Comparison of ENCODE assay signal across 8 cellular contexts in the genomic region with DNA sequence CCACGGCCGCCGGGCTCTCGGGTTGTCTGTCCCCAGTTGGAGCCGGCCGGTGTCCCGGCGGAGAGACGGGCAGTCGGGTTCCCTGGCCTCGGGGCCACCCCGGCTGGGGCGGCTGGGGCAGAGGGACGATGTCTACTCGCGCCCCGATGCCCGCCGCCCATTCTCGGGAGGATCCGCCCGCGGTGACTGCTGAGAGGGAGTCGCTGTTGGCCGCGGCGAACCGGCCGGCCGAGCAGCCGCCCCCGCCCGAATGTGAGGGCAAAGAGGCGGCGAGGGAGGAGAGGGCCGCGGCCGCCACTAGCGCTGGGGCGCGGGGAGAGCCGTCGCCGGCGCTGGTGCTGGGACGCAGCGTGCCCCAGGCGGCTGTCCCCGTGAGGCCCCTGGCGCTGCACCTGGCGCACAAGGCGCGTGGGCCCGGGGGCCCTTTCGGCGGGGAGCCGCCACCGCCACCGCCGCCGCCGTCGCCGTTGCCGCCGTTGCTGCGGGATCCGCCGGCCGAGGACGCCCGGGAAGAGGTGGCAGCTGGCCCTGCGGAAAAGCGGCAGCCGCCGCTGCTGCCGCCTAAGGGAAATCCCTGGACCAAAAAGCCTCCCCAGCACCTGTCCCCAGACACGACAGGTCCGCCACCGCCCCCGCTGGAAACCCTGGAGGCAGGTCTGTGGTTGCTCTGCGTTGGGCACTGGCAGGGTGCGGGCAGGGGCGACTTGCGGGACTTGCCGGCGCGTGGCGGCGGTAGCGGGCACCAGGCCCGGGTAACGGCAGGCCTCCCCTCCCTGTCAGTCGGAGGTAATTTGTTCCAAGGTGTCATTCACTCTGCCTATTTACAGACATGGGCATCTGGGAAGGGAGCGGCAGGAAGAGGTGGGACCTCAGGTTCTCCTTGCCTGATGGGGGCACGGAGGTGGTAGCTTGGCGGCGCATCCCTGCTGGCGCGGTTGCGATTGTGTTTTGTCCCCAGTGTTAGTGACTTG. TPM values are rescaled to one million over a fixed set of nuclear protein-coding genes. Genes with fewer than 3 reads are reported as not detected.
DNase-seq lines count a peak whose midpoint lies in the region; ATAC-seq, FAIRE-seq and TF ChIP-seq lines count a peak whose summit lies in the region.

No MANE protein-coding gene starts in this region.

- peak overlapping the region; percentile 55 to 69 for H3K9ac ChIP-seq in kidney (ENCODE audit: low read length in 2 of 2)

- H3K36me3 ChIP-seq in kidney (ENCODE audit: control insufficient read depth in 1 of 2, insufficient read depth in 2 of 2, low read length in 2 of 2), result no peaks in the 10 kb centered on the region

- no peak for TF ChIP-seq CTCF in kidney (IDR thresholded peaks at IDR 0.05; ENCODE audit: borderline replicate concordance, extremely low read depth, insufficient read depth)

- DNase-seq in SKM-1 treated with dmso at 0.1 percent for 144 hours (lab: John Stamatoyannopoulos, UW; ENCODE audit: unreplicated experiment) (peak; percentile 42), SKM-1 (lab: John Stamatoyannopoulos, UW; ENCODE audit: unreplicated experiment) (no peak), NCI-H2029 treated with DMSO at 0.1 percent for 48 hours (lab: John Stamatoyannopoulos, UW) (peak; percentile 38), caudate nucleus (lab: John Stamatoyannopoulos, UW) (peak in 58 of 61 donors; percentile 7 to 84 (median 50)), kidney (peak; percentile 91)
- DNase-seq in activated CD4-positive, CD25-positive, alpha-beta regulatory T cell (lab: John Stamatoyannopoulos, UW), result peak; percentile 28 to 32 (median 30)
- peak; percentile 28 to 47 (median 35) for DNase-seq in stimulated activated CD4-positive, alpha-beta T cell treated with anti-CD3 and anti-CD28 coated beads, Interleukin-12 subunit alpha, Interleukin-12 subunit beta, amount 100 ng/mL, for 48 hours (ENCODE audit: low read depth in 2 of 3, low spot score in 1 of 3)

- no peak for FAIRE-seq in kidney (lab: Jason Lieb, UNC)

- H3K9me3 ChIP-seq in kidney (ENCODE audit: control insufficient read depth in 1 of 2, low read length in 2 of 2), result no peaks in the 10 kb centered on the region

- peak; percentile 34 for ATAC-seq in HG02943 (IDR thresholded peaks at IDR 0.05; ENCODE audit: low read depth, unreplicated experiment)

- H3K4me3 ChIP-seq in kidney (ENCODE audit: low read length in 2 of 2), result peak overlapping the region; percentile 80 to 81

- intact Hi-C loops in kidney (cut with DNase I), result no loop called here

- H3K4me1 ChIP-seq in kidney (ENCODE audit: control insufficient read depth in 1 of 2, insufficient read depth in 1 of 2, low read depth in 1 of 2, low read length in 2 of 2), result peaks cover 0 to 2% of the 10 kb centered on the region in 2 donors

- peak overlapping the region; percentile 62 for H3K27ac ChIP-seq in caudate nucleus (ENCODE audit: low read depth, low read length)
- H3K27ac ChIP-seq in kidney (ENCODE audit: low read depth in 2 of 2, low read length in 2 of 2), result peak overlapping the region; percentile 92 to 93

RNA-seq across cellular contexts. Expression of a gene that starts 0.7 kb away (rescaled TPM):
- 24.9 TPM for total RNA-seq in kidney
- polyA plus RNA-seq in kidney (ENCODE audit: insufficient read depth, low read depth, low replicate concordance), result 9.3 TPM
